Comparison of ENCODE assay signal across 11 cellular contexts in the genomic region with DNA sequence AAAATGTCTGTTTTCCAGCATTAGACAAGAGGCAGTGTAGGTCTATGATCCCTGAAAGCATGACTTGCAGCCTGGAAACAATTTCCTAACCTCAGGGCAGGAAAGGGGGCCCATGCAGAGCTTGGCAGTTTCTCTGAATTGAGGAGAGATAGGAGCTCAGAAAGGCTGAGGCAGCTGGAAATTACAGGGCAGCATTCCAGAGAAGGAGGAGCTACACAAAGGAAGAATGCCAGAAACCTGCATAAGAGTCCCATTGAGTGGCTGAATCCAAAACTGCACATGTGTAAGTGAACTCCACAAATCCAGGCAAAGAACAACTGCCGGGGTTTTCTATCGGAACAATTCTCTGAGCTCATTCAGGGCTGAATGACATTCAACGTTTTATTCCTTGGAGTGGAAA.
DNase-seq lines count a peak whose midpoint lies in the region; ATAC-seq and TF ChIP-seq lines count a peak whose summit lies in the region.
"Had no signal": no experiment of that assay in that cellular context is flagged by ENCODE, and none has a peak within 500 bp of the region (broad histone marks: within the 10 kb centered on the region; RNA-seq: fewer than 3 reads in every experiment).

No MANE protein-coding gene starts in this region.

- H3K27me3 Mint-ChIP-seq in nephron progenitor cell (ENCODE audit: low read depth, poor library complexity) = peaks cover 2% of the 10 kb centered on the region

- DNase-seq in BE2C (peak; percentile 85), M059J (ENCODE audit: low read depth) (peak; percentile 76), dermis blood vessel endothelial cell (peak; percentile 19), medulla oblongata (ENCODE audit: extremely low spot score) (peak; percentile 74), nephron progenitor cell (no peak), NCI-H2227 (lab: John Stamatoyannopoulos, UW; ENCODE audit: unreplicated experiment) (no peak)
- DNase-seq: CD8-positive, alpha-beta memory T cell; MM.1S had no signal

- H3K4me3 Mint-ChIP-seq in nephron progenitor cell = no peak overlapping the region
- H3K4me3 Mint-ChIP-seq: CD8-positive, alpha-beta memory T cell; natural killer cell treated with Interleukin-12 subunit alpha and Interleukin-12 subunit beta and Interleukin-15 and Interleukin-18, amount 100 ng/mL, for 72 hours had no signal

- peaks cover 9% of the 10 kb centered on the region for H3K4me1 Mint-ChIP-seq in nephron progenitor cell
- H3K4me1 Mint-ChIP-seq: CD8-positive, alpha-beta memory T cell had no signal

- no peaks in the 10 kb centered on the region for H3K27me3 ChIP-seq in BE2C

- no peak for ATAC-seq in HG02885 (IDR thresholded peaks at IDR 0.05; ENCODE audit: poor library complexity, unreplicated experiment)
- no peak for ATAC-seq in HG03439 (IDR thresholded peaks at IDR 0.05; ENCODE audit: unreplicated experiment)
- ATAC-seq: natural killer cell treated with Interleukin-12 subunit alpha and Interleukin-12 subunit beta and Interleukin-15 and Interleukin-18, amount 100 ng/mL, for 72 hours had no signal

- no peaks in the 10 kb centered on the region; the same call in 1 of the 2 replicates for H3K36me3 ChIP-seq in BE2C

- H3K9me3 Mint-ChIP-seq in nephron progenitor cell = peaks cover 37% of the 10 kb centered on the region

- H3K27ac Mint-ChIP-seq in nephron progenitor cell = no peak overlapping the region
- H3K27ac Mint-ChIP-seq: CD8-positive, alpha-beta memory T cell; natural killer cell treated with Interleukin-12 subunit alpha and Interleukin-12 subunit beta and Interleukin-15 and Interleukin-18, amount 100 ng/mL, for 72 hours had no signal

- peaks cover 26% of the 10 kb centered on the region for H3K4me1 ChIP-seq in BE2C

- TF ChIP-seq CTCF in BE2C (IDR thresholded peaks at IDR 0.05; ENCODE audit: low read depth, low read length) (peak; percentile 40; the same call in 1 of the 2 replicates), nephron progenitor cell (IDR thresholded peaks at IDR 0.05) (no peak)

- H3K36me3 Mint-ChIP-seq in nephron progenitor cell (ENCODE audit: low read depth) = peaks cover 8% of the 10 kb centered on the region

- peaks cover 8% of the 10 kb centered on the region for H3K9me3 ChIP-seq in BE2C

- no peak overlapping the region for H3K4me3 ChIP-seq in BE2C (ENCODE audit: low read depth, low read length)

Comparison
In these comparisons a context has a peak if more than half of its experiments do, and no peak if none do; other contexts are left out.
1. DNase-seq: peak in BE2C (single experiment), M059J (single experiment), dermis blood vessel endothelial cell (single experiment) and medulla oblongata (single experiment); none in nephron progenitor cell (single experiment) and NCI-H2227 (single experiment).